Comparison of ENCODE assay signal across 28 cellular contexts in the genomic region with DNA sequence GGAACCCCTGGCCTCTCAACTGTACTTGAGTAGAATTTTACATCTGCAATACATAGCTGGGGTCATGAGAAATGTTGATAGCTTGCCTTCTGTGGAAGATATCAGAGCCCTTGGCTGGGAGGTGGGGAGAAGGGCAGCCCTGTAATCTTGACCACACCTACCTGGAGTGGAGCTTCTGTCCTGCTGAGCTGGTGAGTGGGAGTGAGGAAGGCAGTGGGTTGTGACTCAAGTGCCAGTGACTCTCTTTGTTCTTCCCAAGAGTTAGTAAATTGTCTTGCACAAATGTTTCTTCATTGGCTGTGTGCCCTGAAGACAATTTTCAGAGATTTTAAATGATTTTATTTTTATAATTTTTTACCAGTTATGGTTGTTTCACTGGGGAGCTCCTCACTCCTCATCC.
DNase-seq lines count a peak whose midpoint lies in the region; ATAC-seq, FAIRE-seq and TF ChIP-seq lines count a peak whose summit lies in the region.
"Had no signal": no experiment of that assay in that cellular context is flagged by ENCODE, and none has a peak within 500 bp of the region (broad histone marks: within the 10 kb centered on the region; RNA-seq: fewer than 3 reads in every experiment).

No MANE protein-coding gene starts in this region.

- TF ChIP-seq CTCF in MCF 10A (IDR thresholded peaks at IDR 0.05; ENCODE audit: unreplicated experiment) (no peak), breast epithelium (IDR thresholded peaks at IDR 0.05) (no peak), astrocyte (IDR thresholded peaks at IDR 0.05; ENCODE audit: insufficient read depth, low read depth, low read length) (no peak), foreskin keratinocyte (conservative IDR thresholded peaks at IDR 0.05) (no peak), testis (IDR thresholded peaks at IDR 0.05) (no peak), upper lobe of right lung (IDR thresholded peaks at IDR 0.05) (no peak)

- CTCF ChIA-PET in MCF 10A (lab: Yijun Ruan, JAX): interaction anchor here (0.5 to 1.8 kb wide), 3 partner anchors 211 to 363 kb away, joined by 3 to 5 read pairs (median 4); no protein-coding TSS in a partner anchor

- H3K4me1 ChIP-seq in breast epithelium (no peaks in the 10 kb centered on the region), astrocyte (ENCODE audit: insufficient read depth, low read length) (peaks cover 8% of the 10 kb centered on the region), foreskin keratinocyte (no peaks in the 10 kb centered on the region), testis (no peaks in the 10 kb centered on the region), upper lobe of right lung (no peaks in the 10 kb centered on the region)
- H3K4me1 ChIP-seq: pancreas, right lobe of liver, SJCRH30 had no signal

- POLR2A ChIA-PET in MCF 10A (lab: Yijun Ruan, JAX): interaction anchor here (0.8 to 1.1 kb wide), 2 partner anchors 14 to 1754 kb away, joined by 3 read pairs; no protein-coding TSS in a partner anchor

- ATAC-seq in foreskin keratinocyte (peak; percentile 46), GM18517 (IDR thresholded peaks at IDR 0.05; ENCODE audit: unreplicated experiment) (no peak), upper lobe of right lung (no peak)
- ATAC-seq: CD8-positive, alpha-beta T cell; esophagus mucosa; K562; pancreas; right lobe of liver; stimulated activated naive CD8-positive, alpha-beta T cell treated with anti-CD3 and anti-CD28 coated beads, Interleukin-15, amount 100 ng/mL, for 72 hours; T-cell had no signal

- TF ChIP-seq POLR2A in breast epithelium (IDR thresholded peaks at IDR 0.05): no peak
- no peak for TF ChIP-seq POLR2A in testis (IDR thresholded peaks at IDR 0.05)

- H3K79me2 ChIP-seq in astrocyte (ENCODE audit: insufficient read depth, low read length): no peaks in the 10 kb centered on the region

- H3K27me3 Mint-ChIP-seq in MCF 10A (ENCODE audit: insufficient read depth, unreplicated experiment): no peaks in the 10 kb centered on the region
- H3K27me3 Mint-ChIP-seq in astrocyte (ENCODE audit: low read depth, unreplicated experiment): no peaks in the 10 kb centered on the region
- H3K27me3 Mint-ChIP-seq: stimulated activated naive CD8-positive, alpha-beta T cell treated with anti-CD3 and anti-CD28 coated beads, Interleukin-15, amount 100 ng/mL, for 72 hours; T-cell had no signal

- no peak overlapping the region for H3K9ac ChIP-seq in astrocyte (ENCODE audit: low read length)

- no peaks in the 10 kb centered on the region for H3K9me3 ChIP-seq in breast epithelium
- no peaks in the 10 kb centered on the region for H3K9me3 ChIP-seq in astrocyte (ENCODE audit: insufficient read depth, low read depth, low read length)
- H3K9me3 ChIP-seq in testis: no peaks in the 10 kb centered on the region
- H3K9me3 ChIP-seq in upper lobe of right lung: no peaks in the 10 kb centered on the region
- H3K9me3 ChIP-seq: pancreas, Peyer's patch, right lobe of liver, SJCRH30 had no signal

- H3K27ac ChIP-seq in breast epithelium: no peak overlapping the region
- H3K27ac ChIP-seq in astrocyte (ENCODE audit: low read depth, low read length): no peak overlapping the region
- no peak overlapping the region for H3K27ac ChIP-seq in foreskin keratinocyte
- H3K27ac ChIP-seq in testis: no peak overlapping the region
- H3K27ac ChIP-seq in upper lobe of right lung: no peak overlapping the region
- H3K27ac ChIP-seq: pancreas, Peyer's patch, right lobe of liver, SJCRH30 had no signal

- H3K27ac Mint-ChIP-seq in MCF 10A (ENCODE audit: low read depth, unreplicated experiment) (no peak overlapping the region), astrocyte (ENCODE audit: unreplicated experiment) (no peak overlapping the region)
- H3K27ac Mint-ChIP-seq: CD8-positive, alpha-beta T cell; stimulated activated naive CD8-positive, alpha-beta T cell treated with anti-CD3 and anti-CD28 coated beads, Interleukin-15, amount 100 ng/mL, for 72 hours; T-cell had no signal

- no peaks in the 10 kb centered on the region for H3K9me3 Mint-ChIP-seq in MCF 10A (ENCODE audit: unreplicated experiment)
- H3K9me3 Mint-ChIP-seq in astrocyte (ENCODE audit: unreplicated experiment): no peaks in the 10 kb centered on the region
- H3K9me3 Mint-ChIP-seq: CD8-positive, alpha-beta T cell; stimulated activated naive CD8-positive, alpha-beta T cell treated with anti-CD3 and anti-CD28 coated beads, Interleukin-15, amount 100 ng/mL, for 72 hours; T-cell had no signal

- no peaks in the 10 kb centered on the region for H3K36me3 Mint-ChIP-seq in MCF 10A (ENCODE audit: insufficient read depth, unreplicated experiment)
- peaks cover 12% of the 10 kb centered on the region for H3K36me3 Mint-ChIP-seq in astrocyte (ENCODE audit: low read depth, unreplicated experiment)

- no peak overlapping the region for H2AFZ ChIP-seq in astrocyte (ENCODE audit: low read depth, low read length)

- H3K36me3 ChIP-seq in breast epithelium (no peaks in the 10 kb centered on the region), astrocyte (ENCODE audit: insufficient read depth, low read length) (no peaks in the 10 kb centered on the region), testis (ENCODE audit: low read depth, missing control alignments) (no peaks in the 10 kb centered on the region), upper lobe of right lung (no peaks in the 10 kb centered on the region)
- H3K36me3 ChIP-seq: pancreas, Peyer's patch, right lobe of liver, SJCRH30 had no signal

- no peaks in the 10 kb centered on the region for H4K20me1 ChIP-seq in astrocyte (ENCODE audit: insufficient read depth, low read length)

- H3K27me3 ChIP-seq in breast epithelium (no peaks in the 10 kb centered on the region), astrocyte (ENCODE audit: insufficient read depth, low read length) (no peaks in the 10 kb centered on the region), foreskin keratinocyte (no peaks in the 10 kb centered on the region), testis (no peaks in the 10 kb centered on the region), upper lobe of right lung (no peaks in the 10 kb centered on the region)
- H3K27me3 ChIP-seq: pancreas, Peyer's patch, right lobe of liver, SJCRH30 had no signal

- no peak overlapping the region for H3K4me3 ChIP-seq in breast epithelium
- H3K4me3 ChIP-seq in astrocyte (ENCODE audit: insufficient read depth, low read depth, low read length): no peak overlapping the region
- no peak overlapping the region for H3K4me3 ChIP-seq in testis
- H3K4me3 ChIP-seq in upper lobe of right lung: no peak overlapping the region
- H3K4me3 ChIP-seq: K562, lung, pancreas, Peyer's patch, right lobe of liver, SJCRH30 had no signal

- H3K4me3 Mint-ChIP-seq in MCF 10A (ENCODE audit: unreplicated experiment): no peak overlapping the region
- no peak overlapping the region for H3K4me3 Mint-ChIP-seq in astrocyte (ENCODE audit: unreplicated experiment)
- H3K4me3 Mint-ChIP-seq: CD8-positive, alpha-beta T cell; stimulated activated naive CD8-positive, alpha-beta T cell treated with anti-CD3 and anti-CD28 coated beads, Interleukin-15, amount 100 ng/mL, for 72 hours; T-cell had no signal

- H3K4me2 ChIP-seq in astrocyte (ENCODE audit: low read length): no peak overlapping the region

- no peak for FAIRE-seq in astrocyte (lab: Jason Lieb, UNC)
- FAIRE-seq: G401.6, GM18507, K562, keratinocyte, pancreas had no signal

- BruUV-seq in MCF 10A (replicated peaks; lab: Mats Ljungman, UMichigan): no TSS peak

- intact Hi-C loops in MCF 10A (cut with micrococcal nuclease) (no loop called here), breast epithelium (cut with DNase I; ENCODE audit: low total_unique reads) (no loop called here), testis (cut with DNase I; ENCODE audit: low total_unique reads) (no loop called here), upper lobe of right lung (cut with DNase I) (no loop called here)

- peak; percentile 48 for DNase-seq in MCF 10A (ENCODE audit: unreplicated experiment)
- DNase-seq in breast epithelium (ENCODE audit: low spot score in 2 of 2): no peak
- peak; percentile 26 for DNase-seq in astrocyte (ENCODE audit: low read depth)
- no peak for DNase-seq in foreskin keratinocyte
- DNase-seq in testis: no peak
- DNase-seq in upper lobe of right lung: no peak
- no peak for DNase-seq in NOMO-1 treated with dmso at 0.1 percent for 144 hours (lab: John Stamatoyannopoulos, UW; ENCODE audit: unreplicated experiment)
- DNase-seq: activated CD8-positive, alpha-beta memory T cell treated with anti-CD3 and anti-CD28 coated beads for 24 hours; activated gamma-delta T cell; activated T-cell treated with anti-CD3 and anti-CD28 coated beads, Interleukin-2, amount 50 U/mL, for 1 hour; CD8-positive, alpha-beta T cell; effector CD8-positive, alpha-beta T cell; HCEC 1CT; NCI-H1436 treated with DMSO at 0.1 percent for 48 hours; pancreas; Peyer's patch; right lobe of liver; SJCRH30; stimulated activated naive CD8-positive, alpha-beta T cell treated with anti-CD3 and anti-CD28 coated beads, Interleukin-15, amount 100 ng/mL, for 72 hours; T-cell; trophoblast cell had no signal

- H3K4me1 Mint-ChIP-seq in MCF 10A (ENCODE audit: insufficient read depth, unreplicated experiment) (no peaks in the 10 kb centered on the region), astrocyte (ENCODE audit: low read depth, unreplicated experiment) (peaks cover 17% of the 10 kb centered on the region)
- H3K4me1 Mint-ChIP-seq: stimulated activated naive CD8-positive, alpha-beta T cell treated with anti-CD3 and anti-CD28 coated beads, Interleukin-15, amount 100 ng/mL, for 72 hours; T-cell had no signal

Comparison
In these comparisons a context has a peak if more than half of its experiments do, and no peak if none do; other contexts are left out.
1. DNase-seq: peak in MCF 10A (single experiment) and astrocyte (single experiment); none in breast epithelium (0 of 2), foreskin keratinocyte (0 of 2), testis (single experiment), upper lobe of right lung (single experiment) and NOMO-1 treated with dmso at 0.1 percent for 144 hours (single experiment).